Comparison of ENCODE assay signal across 20 cellular contexts in the genomic region with DNA sequence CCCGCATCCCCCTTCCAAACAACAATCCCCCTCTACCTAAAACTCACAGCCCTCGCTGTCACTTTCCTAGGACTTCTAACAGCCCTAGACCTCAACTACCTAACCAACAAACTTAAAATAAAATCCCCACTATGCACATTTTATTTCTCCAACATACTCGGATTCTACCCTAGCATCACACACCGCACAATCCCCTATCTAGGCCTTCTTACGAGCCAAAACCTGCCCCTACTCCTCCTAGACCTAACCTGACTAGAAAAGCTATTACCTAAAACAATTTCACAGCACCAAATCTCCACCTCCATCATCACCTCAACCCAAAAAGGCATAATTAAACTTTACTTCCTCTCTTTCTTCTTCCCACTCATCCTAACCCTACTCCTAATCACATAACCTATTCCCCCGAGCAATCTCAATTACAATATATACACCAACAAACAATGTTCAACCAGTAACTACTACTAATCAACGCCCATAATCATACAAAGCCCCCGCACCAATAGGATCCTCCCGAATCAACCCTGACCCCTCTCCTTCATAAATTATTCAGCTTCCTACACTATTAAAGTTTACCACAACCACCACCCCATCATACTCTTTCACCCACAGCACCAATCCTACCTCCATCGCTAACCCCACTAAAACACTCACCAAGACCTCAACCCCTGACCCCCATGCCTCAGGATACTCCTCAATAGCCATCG.
DNase-seq lines count a peak whose midpoint lies in the region; ATAC-seq, FAIRE-seq and TF ChIP-seq lines count a peak whose summit lies in the region.
"Had no signal": no experiment of that assay in that cellular context is flagged by ENCODE, and none has a peak within 500 bp of the region (broad histone marks: within the 10 kb centered on the region; RNA-seq: fewer than 3 reads in every experiment).

No MANE protein-coding gene starts in this region.

- DNase-seq in HepG2 (ENCODE audit: low spot score) (no peak), right lobe of liver (no peak), K562 (ENCODE audit: extremely low read depth in 1 of 4, low spot score in 3 of 4) (no peak), HPDE6-E6E7 (ENCODE audit: extremely low spot score) (no peak)
- DNase-seq: AML-193; Caco-2; Calu3; CD4-positive, alpha-beta T cell; CD8-positive, alpha-beta T cell; DMS79 treated with DMSO at 0.1 percent for 48 hours; GF-D8 had no signal

- FAIRE-seq in HepG2 (lab: Jason Lieb, UNC) (no peak), K562 (lab: Jason Lieb, UNC) (no peak)
- FAIRE-seq: A549, D721Med, G401.6, GM12891, GM19239 had no signal

- no TSS peak for BruUV-seq in HepG2 (replicated peaks; lab: Mats Ljungman, UMichigan)
- no TSS peak for BruUV-seq in K562 (replicated peaks; lab: Mats Ljungman, UMichigan)

- intact Hi-C loops in HepG2 (cut with micrococcal nuclease; ENCODE audit: unreplicated experiment): no loop called here
- intact Hi-C loops in right lobe of liver (cut with DNase I): no loop called here
- intact Hi-C loops in K562 (cut with micrococcal nuclease): no loop called here

- H3K4me1 ChIP-seq in HepG2 (ENCODE audit: insufficient read depth, low read length) (no peaks in the 10 kb centered on the region), right lobe of liver (no peaks in the 10 kb centered on the region), K562 (replicated peaks in 1 of 2; ENCODE audit: control insufficient read depth in 2 of 2, insufficient read depth in 2 of 2, low read length in 2 of 2) (no peaks in the 10 kb centered on the region)
- H3K4me1 ChIP-seq: A549; BLaER1 treated with 17β-estradiol and CSF1 and Interleukin-3, amounts not matched to agents 10 nM and 100 nM; Caco-2 had no signal

- no peak overlapping the region for H2AFZ ChIP-seq in HepG2 (ENCODE audit: low read length)
- H2AFZ ChIP-seq in K562 (ENCODE audit: low read depth, low read length): no peak overlapping the region

- CTCF ChIA-PET in HepG2 (lab: Yijun Ruan, JAX; ENCODE audit: low intra/inter-chr PET ratio, low total read pairs): interaction anchor here (8.0 kb wide), 1 partner anchor 10 kb away, joined by 518 read pairs; no protein-coding TSS in a partner anchor
- CTCF ChIA-PET in K562 (lab: Yijun Ruan, JAX; ENCODE audit: low intra/inter-chr PET ratio): interaction anchor here (7.2 kb wide), 1 partner anchor 10 kb away, joined by 1054 read pairs; no protein-coding TSS in a partner anchor

- H3K79me2 ChIP-seq in HepG2 (ENCODE audit: insufficient read depth, low read length) (no peaks in the 10 kb centered on the region), K562 (ENCODE audit: control insufficient read depth, insufficient read depth, low read length) (no peaks in the 10 kb centered on the region)

- H3K27me3 ChIP-seq in HepG2 (ENCODE audit: control insufficient read depth in 1 of 2, insufficient read depth in 2 of 2, low read length in 2 of 2) (no peaks in the 10 kb centered on the region), right lobe of liver (no peaks in the 10 kb centered on the region), K562 (ENCODE audit: control insufficient read depth in 2 of 2, insufficient read depth in 2 of 2, low read length in 2 of 2) (no peaks in the 10 kb centered on the region)
- H3K27me3 ChIP-seq: BLaER1 treated with 17β-estradiol and CSF1 and Interleukin-3, amounts not matched to agents 10 nM and 100 nM had no signal

- H4K20me1 ChIP-seq in HepG2 (ENCODE audit: insufficient read depth, low read length) (no peaks in the 10 kb centered on the region), K562 (replicated peaks; ENCODE audit: control insufficient read depth, insufficient read depth, low read length) (no peaks in the 10 kb centered on the region)
- H4K20me1 ChIP-seq: BLaER1 treated with 17β-estradiol and CSF1 and Interleukin-3, amounts not matched to agents 10 nM and 100 nM had no signal

- H3K27ac ChIP-seq in HepG2 (ENCODE audit: extremely low read length, insufficient read depth, low read length): no peak overlapping the region
- H3K27ac ChIP-seq in right lobe of liver: no peak overlapping the region
- no peak overlapping the region for H3K27ac ChIP-seq in K562 (ENCODE audit: extremely low read depth, low read depth, low read length)
- H3K27ac ChIP-seq: 22Rv1; A549; BLaER1 treated with 17β-estradiol and CSF1 and Interleukin-3, amounts not matched to agents 10 nM and 100 nM; C4-2B had no signal

- H3K9me3 ChIP-seq in HepG2 (ENCODE audit: low read length): no peaks in the 10 kb centered on the region
- H3K9me3 ChIP-seq in right lobe of liver: no peaks in the 10 kb centered on the region
- no peaks in the 10 kb centered on the region for H3K9me3 ChIP-seq in K562 (replicated peaks; ENCODE audit: control insufficient read depth, insufficient read depth, low read depth, low read length)
- H3K9me3 ChIP-seq: A549; BLaER1 treated with 17β-estradiol and CSF1 and Interleukin-3, amounts not matched to agents 10 nM and 100 nM; Caco-2 had no signal

- TF ChIP-seq EP300 in HepG2 (IDR thresholded peaks at IDR 0.05; ENCODE audit: low read depth in 2 of 2, low read length in 2 of 2): no peak
- no peak for TF ChIP-seq EP300 in HepG2 (CRISPR knock-in tag; IDR thresholded peaks at IDR 0.05; ENCODE audit: borderline replicate concordance)
- TF ChIP-seq EP300 in K562 (IDR thresholded peaks at IDR 0.05; ENCODE audit: low read length): no peak

- H3K4me2 ChIP-seq in HepG2 (ENCODE audit: low read depth, low read length): no peak overlapping the region
- H3K4me2 ChIP-seq in K562 (ENCODE audit: insufficient read depth, low read length): no peak overlapping the region
- H3K4me2 ChIP-seq: A549; BLaER1 treated with 17β-estradiol and CSF1 and Interleukin-3, amounts not matched to agents 10 nM and 100 nM had no signal

- TF ChIP-seq CTCF in HepG2 (CRISPR knock-in tag; IDR thresholded peaks at IDR 0.05) (no peak), right lobe of liver (IDR thresholded peaks at IDR 0.05) (no peak), K562 (IDR thresholded peaks at IDR 0.05 in 2 of 3, conservative IDR thresholded peaks at IDR 0.05 in 1 of 3; ENCODE audit: insufficient read depth in 2 of 3, low read depth in 1 of 3, low read length in 3 of 3) (no peak)

- TF ChIP-seq POLR2A in HepG2 (IDR thresholded peaks at IDR 0.05; ENCODE audit: insufficient read depth in 1 of 2, low read depth in 2 of 2, low read length in 2 of 2) (no peak), right lobe of liver (IDR thresholded peaks at IDR 0.05) (no peak), K562 (conservative IDR thresholded peaks at IDR 0.05) (no peak)

- H3K4me3 ChIP-seq in HepG2 (replicated peaks in 1 of 3; ENCODE audit: insufficient read depth in 1 of 3, low read depth in 2 of 3, low read length in 3 of 3): no peak overlapping the region
- H3K4me3 ChIP-seq in right lobe of liver: no peak overlapping the region
- no peak overlapping the region for H3K4me3 ChIP-seq in K562
- H3K4me3 ChIP-seq: A549; BLaER1 treated with 17β-estradiol and CSF1 and Interleukin-3, amounts not matched to agents 10 nM and 100 nM had no signal

- H3K36me3 ChIP-seq in HepG2 (replicated peaks in 1 of 2; ENCODE audit: control insufficient read depth in 1 of 2, insufficient read depth in 2 of 2, low read length in 2 of 2): no peaks in the 10 kb centered on the region
- no peaks in the 10 kb centered on the region for H3K36me3 ChIP-seq in right lobe of liver
- H3K36me3 ChIP-seq in K562 (ENCODE audit: control insufficient read depth, insufficient read depth, low read length): no peaks in the 10 kb centered on the region
- H3K36me3 ChIP-seq: BLaER1 treated with 17β-estradiol and CSF1 and Interleukin-3, amounts not matched to agents 10 nM and 100 nM had no signal

- TF ChIP-seq RAD21 in HepG2 (CRISPR knock-in tag; IDR thresholded peaks at IDR 0.05) (no peak), K562 (CRISPR knock-in tag; conservative IDR thresholded peaks at IDR 0.05 in 1 of 2, IDR thresholded peaks at IDR 0.05 in 1 of 2) (no peak)

- no peak for ATAC-seq in HepG2
- no peak for ATAC-seq in right lobe of liver
- no peak for ATAC-seq in K562
- ATAC-seq in HG02763 (IDR thresholded peaks at IDR 0.05; ENCODE audit: unreplicated experiment): no peak
- ATAC-seq: A549; CD8-positive, alpha-beta T cell had no signal

- in situ Hi-C loops in HepG2 (cut with HindIII; ENCODE audit: extremely low pct_ligation_motif_present, low pct_unique_long_range_greater_than_20kb): no loop called here
- in situ Hi-C loops in K562 (cut with MboI): no loop called here

- H3K9ac ChIP-seq in HepG2 (ENCODE audit: insufficient read depth, low read depth, low read length) (no peak overlapping the region), K562 (ENCODE audit: insufficient read depth in 1 of 2, low read depth in 2 of 2, low read length in 2 of 2) (no peak overlapping the region)
- H3K9ac ChIP-seq: BLaER1 treated with 17β-estradiol and CSF1 and Interleukin-3, amounts not matched to agents 10 nM and 100 nM had no signal

- POLR2A ChIA-PET in HepG2 (lab: Yijun Ruan, JAX) (interaction anchor here (7.4 kb wide), 1 partner anchor 10 kb away, joined by 3907 read pairs; no protein-coding TSS in a partner anchor), K562 (lab: Yijun Ruan, JAX) (interaction anchor here (9.0 kb wide), 1 partner anchor 10 kb away, joined by 53806 read pairs; no protein-coding TSS in a partner anchor)

- H3K9me1 ChIP-seq in K562 (ENCODE audit: control insufficient read depth, insufficient read depth, low read length): no peaks in the 10 kb centered on the region

- WGBS in HepG2 (ENCODE audit: low lambda C conversion rate): under 1% methylated on average over 11 of the region's 11 CpGs
- WGBS in right lobe of liver (ENCODE audit: insufficient coverage, low coverage, low lambda C conversion rate, missing lambda C conversion rate): 0% methylated on average over 11 of the region's 11 CpGs
- WGBS in K562 (ENCODE audit: insufficient coverage, low coverage, missing lambda C conversion rate): under 1% methylated on average over 11 of the region's 11 CpGs

TF ChIP-seq in K562, 482 proteins besides CTCF, POLR2A, EP300 and RAD21:
- TF ChIP-seq HNRNPH1 (optimal IDR thresholded peaks at IDR 0.05; ENCODE audit: low read depth, low read length) (peak; percentile 72), TBP (optimal IDR thresholded peaks at IDR 0.05; ENCODE audit: low read depth, low read length) (peak; percentile 93), MCM3 (IDR thresholded peaks at IDR 0.05) (no peak)
TF ChIP-seq in K562: peak in this region for 2.

Comparison
In these comparisons a context has a peak if more than half of its experiments do, and no peak if none do; other contexts are left out.
1. Of the 241 proteins assayed by ChIP-seq in both HepG2 and K562: peak only in HepG2: CCAR2, PCBP2, RBM22 and XRCC5; only in K562: TBP; in both: HNRNPH1; in neither: 235.